16 cellular contexts compared by ENCODE assay signal in genomic region chr1:203199481-203200058, GRCh38. TPM values are rescaled to one million over a fixed set of nuclear protein-coding genes. Genes with fewer than 3 reads are reported as not detected.
DNase-seq lines count a peak whose midpoint lies in the region; ATAC-seq and TF ChIP-seq lines count a peak whose summit lies in the region.
"Had no signal": no experiment of that assay in that cellular context is flagged by ENCODE, and none has a peak within 500 bp of the region (broad histone marks: within the 10 kb centered on the region; RNA-seq: fewer than 3 reads in every experiment).

No MANE protein-coding gene starts in this region.

- no peaks in the 10 kb centered on the region for H3K36me3 Mint-ChIP-seq in MCF 10A (ENCODE audit: insufficient read depth, unreplicated experiment)
- H3K36me3 Mint-ChIP-seq in CD8-positive, alpha-beta memory T cell = peaks cover 0 to 2% (median 0%) of the 10 kb centered on the region in 3 donors
- H3K36me3 Mint-ChIP-seq: memory B cell had no signal

- POLR2A ChIA-PET in MCF 10A (lab: Yijun Ruan, JAX) = interaction anchor here (0.8 to 2.1 kb wide), 8 partner anchors 10 to 160 kb away, joined by 3 to 10 read pairs (median 4); partner anchors contain the start of gene CHI3L1
- POLR2A ChIA-PET in CD8-positive, alpha-beta memory T cell (lab: Charles Lee) = no interaction called here

- CTCF ChIA-PET in MCF 10A (lab: Yijun Ruan, JAX) = interaction anchor here (0.5 to 8.0 kb wide), 14 partner anchors 12 to 160 kb away, joined by 3 to 62 read pairs (median 4); no protein-coding TSS in a partner anchor
- CTCF ChIA-PET in CD8-positive, alpha-beta memory T cell (lab: Charles Lee) = no interaction called here

- no peak overlapping the region for H3K9ac ChIP-seq in subcutaneous abdominal adipose tissue (ENCODE audit: low read length in 5 of 5)

- intact Hi-C loops in MCF 10A (cut with micrococcal nuclease) (no loop called here), left lung (cut with DNase I) (no loop called here)

- no TSS peak for BruUV-seq in MCF 10A (replicated peaks; lab: Mats Ljungman, UMichigan)

- H3K27me3 Mint-ChIP-seq in MCF 10A (ENCODE audit: insufficient read depth, unreplicated experiment) = no peaks in the 10 kb centered on the region
- H3K27me3 Mint-ChIP-seq in CD8-positive, alpha-beta memory T cell = peaks cover 15 to 42% of the 10 kb centered on the region in 2 donors

- H3K36me3 ChIP-seq in left lung (no peaks in the 10 kb centered on the region), subcutaneous abdominal adipose tissue (ENCODE audit: control insufficient read depth in 5 of 5, insufficient read depth in 5 of 5, low read length in 5 of 5) (no peaks in the 10 kb centered on the region)
- H3K36me3 ChIP-seq in CD8-positive, alpha-beta memory T cell (ENCODE audit: insufficient read depth, low read length) = no peaks in the 10 kb centered on the region

- H3K4me3 Mint-ChIP-seq in MCF 10A (ENCODE audit: unreplicated experiment) = no peak overlapping the region
- H3K4me3 Mint-ChIP-seq in CD8-positive, alpha-beta memory T cell = no peak overlapping the region
- H3K4me3 Mint-ChIP-seq: memory B cell had no signal

- H3K4me3 ChIP-seq in left lung (no peak overlapping the region), subcutaneous abdominal adipose tissue (ENCODE audit: low read depth in 1 of 5, low read length in 5 of 5) (no peak overlapping the region)
- no peak overlapping the region for H3K4me3 ChIP-seq in CD8-positive, alpha-beta memory T cell (ENCODE audit: low read length)

- peak overlapping the region; percentile 7 for H3K27ac Mint-ChIP-seq in MCF 10A (ENCODE audit: low read depth, unreplicated experiment)
- H3K27ac Mint-ChIP-seq in CD8-positive, alpha-beta memory T cell = no peak overlapping the region
- H3K27ac Mint-ChIP-seq: memory B cell had no signal

- H3K27ac ChIP-seq in left lung (peak overlapping the region; percentile 51 to 68), subcutaneous abdominal adipose tissue (ENCODE audit: low read depth, low read length) (peak overlapping the region; percentile 21)
- no peak overlapping the region for H3K27ac ChIP-seq in CD8-positive, alpha-beta memory T cell (ENCODE audit: low read depth, low read length)

- peaks cover 9 to 48% of the 10 kb centered on the region in 2 donors for H3K4me1 ChIP-seq in left lung
- peaks cover 8 to 40% (median 31%) of the 10 kb centered on the region in 5 donors for H3K4me1 ChIP-seq in subcutaneous abdominal adipose tissue (ENCODE audit: control insufficient read depth in 5 of 5, insufficient read depth in 5 of 5, low read length in 5 of 5)
- no peaks in the 10 kb centered on the region for H3K4me1 ChIP-seq in CD8-positive, alpha-beta memory T cell (ENCODE audit: insufficient read depth, low read length)

- ATAC-seq in left lung = peak; percentile 28
- no peak for ATAC-seq in GM19023 (IDR thresholded peaks at IDR 0.05; ENCODE audit: unreplicated experiment)
- ATAC-seq: stimulated activated naive CD8-positive, alpha-beta T cell treated with anti-CD3 and anti-CD28 coated beads, Interleukin-15, Interleukin-2, amounts not matched to agents 100 U/mL and 50 U/mL, for 24 hours had no signal

- H3K27me3 ChIP-seq in left lung (no peaks in the 10 kb centered on the region), subcutaneous abdominal adipose tissue (ENCODE audit: control insufficient read depth in 5 of 5, insufficient read depth in 4 of 5, low read length in 5 of 5) (no peaks in the 10 kb centered on the region)
- no peaks in the 10 kb centered on the region for H3K27me3 ChIP-seq in CD8-positive, alpha-beta memory T cell (ENCODE audit: insufficient read depth, low read length, poor library complexity, severe bottlenecking)

- peaks cover 22% of the 10 kb centered on the region for H3K4me1 Mint-ChIP-seq in MCF 10A (ENCODE audit: insufficient read depth, unreplicated experiment)
- H3K4me1 Mint-ChIP-seq in CD8-positive, alpha-beta memory T cell = no peaks in the 10 kb centered on the region
- H3K4me1 Mint-ChIP-seq: memory B cell had no signal

- DNase-seq in HCEC 1CT = peak; percentile 48
- DNase-seq in MCF 10A (ENCODE audit: unreplicated experiment) = no peak
- DNase-seq in left lung = no peak
- DNase-seq in activated CD4-positive, CD25-positive, alpha-beta regulatory T cell treated with anti-CD3 and anti-CD28 coated beads, Interleukin-2, amount 50 U/mL, for 72 hours = no peak
- no peak for DNase-seq in CD8-positive, alpha-beta memory T cell
- no peak for DNase-seq in GM19238 (ENCODE audit: insufficient read length, low spot score)
- DNase-seq: effector CD4-positive, alpha-beta T cell; NCI-H1105; NCI-H748 treated with DMSO at 0.1 percent for 48 hours; stimulated activated CD4-positive, alpha-beta T cell treated with anti-CD3 and anti-CD28 coated beads, Interleukin-4, amount 100 ng/mL, for 4 hours; stimulated activated naive CD8-positive, alpha-beta T cell treated with anti-CD3 and anti-CD28 coated beads, Interleukin-15, Interleukin-2, amounts not matched to agents 100 U/mL and 50 U/mL, for 24 hours had no signal

- TF ChIP-seq CTCF in MCF 10A (IDR thresholded peaks at IDR 0.05; ENCODE audit: unreplicated experiment) (no peak), left lung (IDR thresholded peaks at IDR 0.05) (no peak)

- H3K9me3 Mint-ChIP-seq in MCF 10A (ENCODE audit: unreplicated experiment) = peaks cover 6% of the 10 kb centered on the region
- H3K9me3 Mint-ChIP-seq in CD8-positive, alpha-beta memory T cell = no peaks in the 10 kb centered on the region

- no peaks in the 10 kb centered on the region for H3K9me3 ChIP-seq in left lung
- no peaks in the 10 kb centered on the region for H3K9me3 ChIP-seq in subcutaneous abdominal adipose tissue (ENCODE audit: control insufficient read depth in 5 of 5, low read length in 5 of 5)
- no peaks in the 10 kb centered on the region for H3K9me3 ChIP-seq in CD8-positive, alpha-beta memory T cell (ENCODE audit: low read length)

RNA-seq across cellular contexts. Expression of gene CHI3L1, which starts 13.1 kb away (rescaled TPM):
- 0.75 and 0.88 TPM in 2 replicates for total RNA-seq in MCF 10A (2022)
- 10 to 100 TPM; 49.7 to 74.9 TPM for total RNA-seq in left lung
- not detected for total RNA-seq in CD8-positive, alpha-beta memory T cell
- not detected for polyA plus RNA-seq in CD8-positive, alpha-beta memory T cell

RNA-seq across cellular contexts. Expression of gene MYBPH, which starts 23.9 kb away (rescaled TPM):
- total RNA-seq in MCF 10A (2022) (not detected in 2 replicates), left lung (1 to 10 TPM in 1 of 2 donors, under 1 TPM in 1; 0.55 to 1.3 TPM)
- total RNA-seq in CD8-positive, alpha-beta memory T cell = not detected
- polyA plus RNA-seq in CD8-positive, alpha-beta memory T cell = not detected
- total RNA-seq: glomerular endothelial cell, SK-MEL-5 had no signal

RNA-seq across cellular contexts. Expression of gene CHIT1, which starts 29.9 kb away (rescaled TPM):
- total RNA-seq in MCF 10A (2022) = not detected in 2 replicates
- total RNA-seq in left lung = 1 to 10 TPM; 2.0 to 3.0 TPM
- under 1 TPM in 1 of 2 experiments, not detected in 1; 0.07 TPM for total RNA-seq in CD8-positive, alpha-beta memory T cell
- not detected for polyA plus RNA-seq in CD8-positive, alpha-beta memory T cell
- total RNA-seq: glomerular endothelial cell, SK-MEL-5 had no signal

Comparison
In these comparisons a context has a peak if more than half of its experiments do, and no peak if none do; other contexts are left out.
1. RNA of gene CHI3L1, which starts 13.1 kb away (total RNA-seq): 49.7 to 74.9 TPM in left lung; 0.75 to 0.88 TPM in MCF 10A and not detected in CD8-positive, alpha-beta memory T cell; every median in the first group is over 10 times any median in the second.